Comparison of ENCODE assay signal across 22 cellular contexts in the genomic region with DNA sequence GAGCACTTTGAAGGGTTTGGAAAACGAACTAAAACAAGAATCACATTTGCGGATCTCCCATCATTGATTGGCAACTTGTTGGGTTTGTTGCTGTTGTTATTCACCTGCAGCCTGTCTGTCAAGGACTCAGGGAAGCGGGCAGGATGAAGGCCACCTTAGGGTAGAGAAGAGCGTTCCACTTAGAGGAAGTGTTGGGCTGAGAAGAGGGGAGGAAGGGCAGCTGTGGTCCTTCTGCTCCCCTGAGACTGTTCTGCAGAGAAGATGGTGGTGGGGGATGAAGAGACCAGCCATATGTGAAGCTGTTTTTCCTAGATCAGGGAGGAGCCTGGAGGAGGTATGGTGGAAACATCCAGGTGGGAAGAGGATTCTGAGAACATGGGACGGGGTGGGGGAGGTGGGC.
"Had no signal": no experiment of that assay in that cellular context is flagged by ENCODE, and none has a peak within 500 bp of the region (broad histone marks: within the 10 kb centered on the region; RNA-seq: fewer than 3 reads in every experiment).

No MANE protein-coding gene starts in this region.

- H3K4me1 Mint-ChIP-seq: neural progenitor cell had no signal

- H3K9me3 Mint-ChIP-seq: activated naive CD4-positive, alpha-beta T cell treated with anti-CD3 and anti-CD28 coated beads, Interleukin-2, amount 50 U/mL, for 24 hours had no signal

- H3K27ac Mint-ChIP-seq: activated CD8-positive, alpha-beta T cell treated with anti-CD3 and anti-CD28 coated beads, Interleukin-2, amount 10 ng/mL, durations not matched to agents 7 days and 5 days; activated naive CD4-positive, alpha-beta T cell treated with anti-CD3 and anti-CD28 coated beads, Interleukin-2, amount 50 U/mL, for 24 hours; activated T-helper 1 cell treated with anti-CD3 and anti-CD28 coated beads, Interleukin-12 subunit alpha, Interleukin-12 subunit beta, Interleukin-2, Interleukin-4 antibody, amounts not matched to agents 30 ng/mL and 10 ng/mL and 1 ng/mL, durations not matched to agents 14 hours and 24 hours and 36 hours; brain; dendritic cell treated with granulocyte-macrophage colony-stimulating factor and Interleukin-4, amounts not matched to agents 40 ng/mL and 50 ng/mL, for 4 days; naive thymus-derived CD4-positive, alpha-beta T cell; neural progenitor cell had no signal

- ATAC-seq: activated CD8-positive, alpha-beta T cell treated with anti-CD3 and anti-CD28 coated beads, Interleukin-2, amount 10 ng/mL, durations not matched to agents 7 days and 5 days; naive thymus-derived CD4-positive, alpha-beta T cell; right lobe of liver had no signal

- H3K27ac ChIP-seq: neural progenitor cell, right lobe of liver, skin epidermis, transverse colon, vagina, WERI-Rb-1 had no signal

- H3K4me3 ChIP-seq: neural progenitor cell, right lobe of liver, skin epidermis, transverse colon, vagina had no signal

- DNase-seq: activated CD4-positive, alpha-beta T cell treated with anti-CD3 and anti-CD28 coated beads for 1 hour; activated CD4-positive, alpha-beta T cell treated with anti-CD3 and anti-CD28 coated beads, Interleukin-2, amount 50 U/mL, for 1 hour; activated CD8-positive, alpha-beta T cell treated with anti-CD3 and anti-CD28 coated beads, Interleukin-2, amount 10 ng/mL, durations not matched to agents 7 days and 5 days; activated gamma-delta T cell treated with Interleukin-2 at 50 U/mL for 16 hours; aorta; effector CD4-positive, alpha-beta T cell; erythroblast; foreskin fibroblast; left colon; naive thymus-derived CD4-positive, alpha-beta T cell; posterior cingulate gyrus; right lobe of liver; stimulated activated CD4-positive, alpha-beta T cell treated with anti-CD3 and anti-CD28 coated beads, Interleukin-1b, Interleukin-23, amount 100 ng/mL, for 48 hours; transverse colon; WERI-Rb-1 had no signal

- H3K27me3 Mint-ChIP-seq: dendritic cell treated with granulocyte-macrophage colony-stimulating factor and Interleukin-4, amounts not matched to agents 40 ng/mL and 50 ng/mL, for 4 days had no signal

- H3K36me3 Mint-ChIP-seq: brain, neural progenitor cell had no signal

- H3K4me3 Mint-ChIP-seq: activated CD8-positive, alpha-beta T cell treated with anti-CD3 and anti-CD28 coated beads, Interleukin-2, amount 10 ng/mL, durations not matched to agents 7 days and 5 days; activated naive CD4-positive, alpha-beta T cell treated with anti-CD3 and anti-CD28 coated beads, Interleukin-2, amount 50 U/mL, for 24 hours; activated T-helper 1 cell treated with anti-CD3 and anti-CD28 coated beads, Interleukin-12 subunit alpha, Interleukin-12 subunit beta, Interleukin-2, Interleukin-4 antibody, amounts not matched to agents 30 ng/mL and 10 ng/mL and 1 ng/mL, durations not matched to agents 14 hours and 24 hours and 36 hours; brain; dendritic cell treated with granulocyte-macrophage colony-stimulating factor and Interleukin-4, amounts not matched to agents 40 ng/mL and 50 ng/mL, for 4 days; naive thymus-derived CD4-positive, alpha-beta T cell; neural progenitor cell had no signal
